In genomic region chr4:145830699-145831098, GRCh38 we compare ENCODE assay signal across 1 cellular context.
TF ChIP-seq lines count a peak whose summit lies in the region.

No MANE protein-coding gene starts in this region.

TF ChIP-seq in GM12878, 131 proteins besides CTCF, POLR2A, EP300 and RAD21 (continued from another document):
- TF ChIP-seq ATF2 (IDR thresholded peaks at IDR 0.05; ENCODE audit: low read length) (0 out of 2 replicates have a peak, but pooled peaks have one; percentile 19), STAT1 (conservative IDR thresholded peaks at IDR 0.05) (no peak), EGR1 (IDR thresholded peaks at IDR 0.05; ENCODE audit: borderline replicate concordance in 1 of 2, low read depth in 2 of 2, low read length in 2 of 2) (no peak), IKZF1 (conservative IDR thresholded peaks at IDR 0.05) (0 out of 2 replicates have a peak, but pooled peaks have one; percentile 29), SMAD5 (IDR thresholded peaks at IDR 0.05; ENCODE audit: low read depth) (no peak), NFIC (IDR thresholded peaks at IDR 0.05; ENCODE audit: low read depth, low read length) (no peak), SIN3A (IDR thresholded peaks at IDR 0.05; ENCODE audit: low read depth, low read length) (no peak), CBFB (IDR thresholded peaks at IDR 0.05; ENCODE audit: low read depth) (no peak), NRF1 (conservative IDR thresholded peaks at IDR 0.05; ENCODE audit: low read depth, low read length) (no peak), ETV6 (conservative IDR thresholded peaks at IDR 0.05 in 1 of 2, IDR thresholded peaks at IDR 0.05 in 1 of 2; ENCODE audit: borderline replicate concordance in 1 of 2, low read depth in 1 of 2) (0 out of 4 replicates have a peak, but pooled peaks of 1 of the 2 experiments have one; percentile 22), IKZF2 (IDR thresholded peaks at IDR 0.05) (peak; percentile 16 to 60; a peak in 3 of 4 replicates), ESRRA (IDR thresholded peaks at IDR 0.05; ENCODE audit: low read length) (no peak), SKIL (IDR thresholded peaks at IDR 0.05; ENCODE audit: low read depth, poor library complexity, severe bottlenecking) (no peak), POLR2AphosphoS5 (IDR thresholded peaks at IDR 0.05; ENCODE audit: low read length) (no peak), NR2F1 (conservative IDR thresholded peaks at IDR 0.05) (no peak), SP1 (IDR thresholded peaks at IDR 0.05; ENCODE audit: low read depth, low read length) (no peak), RUNX3 (IDR thresholded peaks at IDR 0.05; ENCODE audit: low read length) (peak; percentile 76), CEBPZ (IDR thresholded peaks at IDR 0.05; ENCODE audit: low read depth, low read length) (no peak), TBL1XR1 (IDR thresholded peaks at IDR 0.05; ENCODE audit: low read depth, low read length) (no peak), PBX3 (IDR thresholded peaks at IDR 0.05; ENCODE audit: insufficient replicate concordance, low read depth, low read length) (no peak), ATF7 (IDR thresholded peaks at IDR 0.05; ENCODE audit: low read depth) (no peak), KAT2A (conservative IDR thresholded peaks at IDR 0.05; ENCODE audit: control insufficient read depth, low read depth, low read length) (no peak), RCOR1 (conservative IDR thresholded peaks at IDR 0.05; ENCODE audit: low read depth, low read length) (no peak), FOS (IDR thresholded peaks at IDR 0.05; ENCODE audit: borderline replicate concordance, extremely low read depth, insufficient read length) (no peak), JUNB (IDR thresholded peaks at IDR 0.05) (peak; percentile 75), MTA2 (IDR thresholded peaks at IDR 0.05; ENCODE audit: low read depth) (0 out of 2 replicates have a peak, but pooled peaks have one; percentile 28)
- TF ChIP-seq, protein P1, sequence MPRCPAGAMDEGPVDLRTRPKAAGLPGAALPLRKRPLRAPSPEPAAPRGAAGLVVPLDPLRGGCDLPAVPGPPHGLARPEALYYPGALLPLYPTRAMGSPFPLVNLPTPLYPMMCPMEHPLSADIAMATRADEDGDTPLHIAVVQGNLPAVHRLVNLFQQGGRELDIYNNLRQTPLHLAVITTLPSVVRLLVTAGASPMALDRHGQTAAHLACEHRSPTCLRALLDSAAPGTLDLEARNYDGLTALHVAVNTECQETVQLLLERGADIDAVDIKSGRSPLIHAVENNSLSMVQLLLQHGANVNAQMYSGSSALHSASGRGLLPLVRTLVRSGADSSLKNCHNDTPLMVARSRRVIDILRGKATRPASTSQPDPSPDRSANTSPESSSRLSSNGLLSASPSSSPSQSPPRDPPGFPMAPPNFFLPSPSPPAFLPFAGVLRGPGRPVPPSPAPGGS (IDR thresholded peaks at IDR 0.05; ENCODE audit: borderline replicate concordance, insufficient read depth, low read depth, low read length, poor library complexity, severe bottlenecking), result no peak
- TF ChIP-seq, protein P2, sequence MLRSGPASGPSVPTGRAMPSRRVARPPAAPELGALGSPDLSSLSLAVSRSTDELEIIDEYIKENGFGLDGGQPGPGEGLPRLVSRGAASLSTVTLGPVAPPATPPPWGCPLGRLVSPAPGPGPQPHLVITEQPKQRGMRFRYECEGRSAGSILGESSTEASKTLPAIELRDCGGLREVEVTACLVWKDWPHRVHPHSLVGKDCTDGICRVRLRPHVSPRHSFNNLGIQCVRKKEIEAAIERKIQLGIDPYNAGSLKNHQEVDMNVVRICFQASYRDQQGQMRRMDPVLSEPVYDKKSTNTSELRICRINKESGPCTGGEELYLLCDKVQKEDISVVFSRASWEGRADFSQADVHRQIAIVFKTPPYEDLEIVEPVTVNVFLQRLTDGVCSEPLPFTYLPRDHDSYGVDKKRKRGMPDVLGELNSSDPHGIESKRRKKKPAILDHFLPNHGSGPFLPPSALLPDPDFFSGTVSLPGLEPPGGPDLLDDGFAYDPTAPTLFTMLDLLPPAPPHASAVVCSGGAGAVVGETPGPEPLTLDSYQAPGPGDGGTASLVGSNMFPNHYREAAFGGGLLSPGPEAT (IDR thresholded peaks at IDR 0.05; ENCODE audit: low read depth), result no peak
- TF ChIP-seq, protein P3, sequence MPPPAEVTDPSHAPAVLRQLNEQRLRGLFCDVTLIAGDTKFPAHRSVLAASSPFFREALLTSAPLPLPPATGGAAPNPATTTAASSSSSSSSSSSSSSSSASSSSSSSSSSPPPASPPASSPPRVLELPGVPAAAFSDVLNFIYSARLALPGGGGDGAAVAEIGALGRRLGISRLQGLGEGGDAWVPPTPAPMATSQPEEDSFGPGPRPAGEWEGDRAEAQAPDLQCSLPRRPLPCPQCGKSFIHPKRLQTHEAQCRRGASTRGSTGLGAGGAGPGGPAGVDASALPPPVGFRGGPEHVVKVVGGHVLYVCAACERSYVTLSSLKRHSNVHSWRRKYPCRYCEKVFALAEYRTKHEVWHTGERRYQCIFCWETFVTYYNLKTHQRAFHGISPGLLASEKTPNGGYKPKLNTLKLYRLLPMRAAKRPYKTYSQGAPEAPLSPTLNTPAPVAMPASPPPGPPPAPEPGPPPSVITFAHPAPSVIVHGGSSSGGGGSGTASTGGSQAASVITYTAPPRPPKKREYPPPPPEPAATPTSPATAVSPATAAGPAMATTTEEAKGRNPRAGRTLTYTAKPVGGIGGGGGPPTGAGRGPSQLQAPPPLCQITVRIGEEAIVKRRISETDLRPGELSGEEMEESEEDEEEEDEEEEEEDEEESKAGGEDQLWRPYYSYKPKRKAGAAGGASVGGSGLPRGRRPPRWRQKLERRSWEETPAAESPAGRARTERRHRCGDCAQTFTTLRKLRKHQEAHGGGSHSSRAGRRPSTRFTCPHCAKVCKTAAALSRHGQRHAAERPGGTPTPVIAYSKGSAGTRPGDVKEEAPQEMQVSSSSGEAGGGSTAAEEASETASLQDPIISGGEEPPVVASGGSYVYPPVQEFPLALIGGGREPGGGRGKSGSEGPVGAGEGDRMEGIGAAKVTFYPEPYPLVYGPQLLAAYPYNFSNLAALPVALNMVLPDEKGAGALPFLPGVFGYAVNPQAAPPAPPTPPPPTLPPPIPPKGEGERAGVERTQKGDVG (CRISPR knock-in tag; IDR thresholded peaks at IDR 0.05), result no peak
- TF ChIP-seq, protein P4, sequence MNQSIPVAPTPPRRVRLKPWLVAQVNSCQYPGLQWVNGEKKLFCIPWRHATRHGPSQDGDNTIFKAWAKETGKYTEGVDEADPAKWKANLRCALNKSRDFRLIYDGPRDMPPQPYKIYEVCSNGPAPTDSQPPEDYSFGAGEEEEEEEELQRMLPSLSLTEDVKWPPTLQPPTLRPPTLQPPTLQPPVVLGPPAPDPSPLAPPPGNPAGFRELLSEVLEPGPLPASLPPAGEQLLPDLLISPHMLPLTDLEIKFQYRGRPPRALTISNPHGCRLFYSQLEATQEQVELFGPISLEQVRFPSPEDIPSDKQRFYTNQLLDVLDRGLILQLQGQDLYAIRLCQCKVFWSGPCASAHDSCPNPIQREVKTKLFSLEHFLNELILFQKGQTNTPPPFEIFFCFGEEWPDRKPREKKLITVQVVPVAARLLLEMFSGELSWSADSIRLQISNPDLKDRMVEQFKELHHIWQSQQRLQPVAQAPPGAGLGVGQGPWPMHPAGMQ (IDR thresholded peaks at IDR 0.05; ENCODE audit: borderline replicate concordance), result no peak
